ENCODE assay signal across 1 cellular context in genomic region chr1:25579241-25579946, GRCh38.
TF ChIP-seq lines count a peak whose summit lies in the region.

No MANE protein-coding gene starts in this region.

TF ChIP-seq in endothelial cell of umbilical vein, 7 proteins besides CTCF, POLR2A, EP300 and RAD21 (continued from another document):
- TF ChIP-seq EZH2 (IDR thresholded peaks at IDR 0.05; ENCODE audit: borderline replicate concordance, low read depth, low read length, severe bottlenecking), result no peak
- TF ChIP-seq MYC (IDR thresholded peaks at IDR 0.05; ENCODE audit: low read depth, low read length), result no peak
